ENCODE assay signal across 9 cellular contexts in the genomic region with DNA sequence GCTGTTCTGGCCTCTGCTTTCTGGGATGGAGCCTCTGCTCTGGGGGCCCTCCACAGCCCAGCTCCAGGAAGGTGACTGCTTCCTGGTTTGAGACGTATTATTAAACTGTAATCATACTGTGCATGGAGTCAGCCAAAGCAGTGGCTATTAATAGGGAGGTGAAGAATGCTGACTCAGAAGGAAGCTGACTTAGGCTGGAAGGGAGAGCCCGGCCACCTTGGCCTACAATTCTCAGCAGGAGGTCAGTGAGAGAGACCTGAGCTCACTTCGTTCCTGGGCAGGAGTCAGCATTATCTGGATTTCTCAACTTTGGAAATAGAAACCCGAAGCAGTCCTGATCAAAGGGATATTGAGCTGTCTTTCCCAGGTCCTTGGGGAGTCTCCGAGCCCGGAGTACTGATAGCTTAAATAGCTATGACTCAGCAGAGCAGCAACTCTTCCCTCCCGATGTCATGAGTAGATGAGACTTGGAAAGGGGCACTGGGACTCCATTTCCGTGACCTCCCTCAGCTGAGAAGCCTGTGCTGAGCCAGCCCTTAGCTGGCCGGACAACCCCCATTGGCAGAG.
DNase-seq lines count a peak whose midpoint lies in the region; ATAC-seq, FAIRE-seq and TF ChIP-seq lines count a peak whose summit lies in the region.
"Had no signal": no experiment of that assay in that cellular context is flagged by ENCODE, and none has a peak within 500 bp of the region (broad histone marks: within the 10 kb centered on the region; RNA-seq: fewer than 3 reads in every experiment).

No MANE protein-coding gene starts in this region.

- ATAC-seq in GM18909 (IDR thresholded peaks at IDR 0.05; ENCODE audit: poor library complexity, unreplicated experiment), result no peak
- no peak for ATAC-seq in GM21528 (IDR thresholded peaks at IDR 0.05; ENCODE audit: low FRiP score, unreplicated experiment)

- no peak for TF ChIP-seq POLR2A in breast epithelium (IDR thresholded peaks at IDR 0.05)

- DNase-seq in LoVo (ENCODE audit: low spot score) (peak; percentile 8), breast epithelium (ENCODE audit: low spot score in 2 of 2) (no peak), kidney tubule cell (ENCODE audit: low spot score) (peak; percentile 99), tibial artery (peak; percentile 69 to 75), D721Med (ENCODE audit: insufficient read length, low spot score) (no peak), NCI-H345 treated with DMSO at 0.1 percent for 48 hours (lab: John Stamatoyannopoulos, UW; ENCODE audit: unreplicated experiment) (no peak)
- DNase-seq: activated T-cell treated with anti-CD3 and anti-CD28 coated beads, Interleukin-2, amount 50 U/mL, for 1 hour had no signal

- H3K9me3 ChIP-seq in breast epithelium (no peaks in the 10 kb centered on the region), tibial artery (no peaks in the 10 kb centered on the region)

- no peaks in the 10 kb centered on the region for H3K4me1 ChIP-seq in breast epithelium
- H3K4me1 ChIP-seq in tibial artery, result peaks cover 4 to 65% (median 54%) of the 10 kb centered on the region in 4 donors

- H3K27me3 ChIP-seq in breast epithelium (no peaks in the 10 kb centered on the region), tibial artery (no peaks in the 10 kb centered on the region)

- FAIRE-seq in D721Med (lab: Jason Lieb, UNC), result no peak

- no peak for TF ChIP-seq CTCF in breast epithelium (IDR thresholded peaks at IDR 0.05)
- TF ChIP-seq CTCF in tibial artery (IDR thresholded peaks at IDR 0.05), result no peak
- no peak for TF ChIP-seq CTCF in D721Med (IDR thresholded peaks at IDR 0.05; ENCODE audit: insufficient read depth, missing control alignments)

- H3K27ac ChIP-seq in breast epithelium (peak overlapping the region; percentile 30 to 41), tibial artery (peak overlapping the region; percentile 80 to 91)

- H3K4me3 ChIP-seq in breast epithelium (no peak overlapping the region), tibial artery (no peak overlapping the region)

- H3K36me3 ChIP-seq in breast epithelium (no peaks in the 10 kb centered on the region), tibial artery (no peaks in the 10 kb centered on the region)

- intact Hi-C loops in breast epithelium (cut with DNase I; ENCODE audit: low total_unique reads), result no loop called here
- intact Hi-C loops in tibial artery (cut with DNase I; ENCODE audit: low total_unique reads), result loop anchor here (5.0 kb wide), 1 partner anchor 36 kb away; no protein-coding TSS in a partner anchor

Comparison
In these comparisons a context has a peak if more than half of its experiments do, and no peak if none do; other contexts are left out.
1. DNase-seq: peak in LoVo (single experiment), kidney tubule cell (single experiment) and tibial artery (2 of 2); none in breast epithelium (0 of 2), D721Med (single experiment) and NCI-H345 treated with DMSO at 0.1 percent for 48 hours (single experiment).